ENCODE assay signal across 8 cellular contexts in genomic region chr22:30591588-30592359, GRCh38. TPM values are rescaled to one million over a fixed set of nuclear protein-coding genes. Genes with fewer than 3 reads are reported as not detected.
A peak's percentile ranks its signal among the peaks of the same experiment; 100 is the strongest.
DNase-seq lines count a peak whose midpoint lies in the region; ATAC-seq, FAIRE-seq and TF ChIP-seq lines count a peak whose summit lies in the region.

PES1 (minus strand) TSS chr22:30591910; CDS start chr22:30591833, 77 bp downstream.

- peaks cover 12% of the 10 kb centered on the region for H3K27me3 Mint-ChIP-seq in activated T-helper 2 cell treated with anti-CD3 and anti-CD28 coated beads, Interferon-gamma antibody, Interleukin-2, Interleukin-4, amounts not matched to agents 10 μg/mL and 5 μg/mL and 100 μg/mL, durations not matched to agents 14 hours and 24 hours and 36 hours (ENCODE audit: low read depth)
- H3K27me3 Mint-ChIP-seq in naive thymus-derived CD8-positive, alpha-beta T cell = peaks cover 0 to 7% (median 0%) of the 10 kb centered on the region in 5 donors

- no peaks in the 10 kb centered on the region for H3K9me3 ChIP-seq in Loucy (ENCODE audit: insufficient read depth, low read depth, low read length)
- no peaks in the 10 kb centered on the region for H3K9me3 ChIP-seq in RWPE2 (ENCODE audit: severe bottlenecking)

- H3K27me3 ChIP-seq in Loucy (ENCODE audit: insufficient read depth, low read length, poor library complexity, severe bottlenecking) = no peaks in the 10 kb centered on the region
- no peaks in the 10 kb centered on the region for H3K27me3 ChIP-seq in RWPE2 (ENCODE audit: insufficient read depth, poor library complexity, severe bottlenecking)

- H3K4me1 ChIP-seq in Loucy (ENCODE audit: insufficient read depth, low read length, poor library complexity, severe bottlenecking) (peaks cover 17% of the 10 kb centered on the region), RWPE2 (ENCODE audit: insufficient read depth, poor library complexity, severe bottlenecking) (peaks cover 10% of the 10 kb centered on the region)

- POLR2A ChIA-PET in naive thymus-derived CD8-positive, alpha-beta T cell (lab: Charles Lee) = interaction anchor here (0.5 to 1.9 kb wide), 13 partner anchors 15 to 1316 kb away, joined by 3 to 7 read pairs (median 3); partner anchors contain the start of genes SLC35E4, TBC1D10A, TUG1 and UQCR10

- peak within 1 kb of the TSS; percentile 88 for H3K4me3 ChIP-seq in Loucy (ENCODE audit: low read length, poor library complexity, severe bottlenecking)
- H3K4me3 ChIP-seq in RWPE2 (ENCODE audit: severe bottlenecking) = peak within 1 kb of the TSS; percentile 53

- TF ChIP-seq CTCF in Loucy (conservative IDR thresholded peaks at IDR 0.05; ENCODE audit: low read length) = no peak
- TF ChIP-seq CTCF in RWPE2 (IDR thresholded peaks at IDR 0.05; ENCODE audit: poor library complexity, severe bottlenecking) = no peak

- intact Hi-C loops in activated T-helper 2 cell treated with anti-CD3 and anti-CD28 coated beads, Interferon-gamma antibody, Interleukin-2, Interleukin-4, amounts not matched to agents 10 μg/mL and 5 μg/mL and 100 μg/mL, durations not matched to agents 14 hours and 24 hours and 36 hours (cut with micrococcal nuclease) = loop anchor here (1.0 to 5.0 kb wide), 2 partner anchors 16 to 169 kb away; partner anchors contain the start of gene TCN2

- peak; percentile 99 for DNase-seq in ELF-1 (ENCODE audit: low read depth, low spot score)
- peak; percentile 83 for DNase-seq in H54 (ENCODE audit: insufficient read length, low spot score)
- DNase-seq in RWPE2 (ENCODE audit: low spot score) = peak; percentile 95
- peak; percentile 93 for DNase-seq in activated T-helper 2 cell treated with anti-CD3 and anti-CD28 coated beads, Interferon-gamma antibody, Interleukin-2, Interleukin-4, amounts not matched to agents 10 μg/mL and 5 μg/mL and 100 μg/mL, durations not matched to agents 14 hours and 24 hours and 36 hours (ENCODE audit: low spot score)
- DNase-seq in fibroblast of peridontal ligament (ENCODE audit: extremely low read depth) = peak; percentile 99
- DNase-seq in naive thymus-derived CD8-positive, alpha-beta T cell = peak; percentile 84 to 98 (median 96)
- DNase-seq in stimulated activated naive CD4-positive, alpha-beta T cell (lab: John Stamatoyannopoulos, UW) = peak; percentile 89 to 99 (median 95)

- peaks cover 26% of the 10 kb centered on the region for H3K79me2 ChIP-seq in Loucy (ENCODE audit: insufficient read depth, low read length)

- no peaks in the 10 kb centered on the region for H3F3A ChIP-seq in Loucy (ENCODE audit: low read depth)

- peak within 1 kb of the TSS; percentile 87 for H3K9ac ChIP-seq in Loucy (ENCODE audit: low read depth, low read length, poor library complexity, severe bottlenecking)

- peak within 1 kb of the TSS; percentile 67; the same call in 1 of the 2 replicates for H2AFZ ChIP-seq in Loucy (ENCODE audit: low read length)

- H3K27ac ChIP-seq in RWPE2 (ENCODE audit: poor library complexity, severe bottlenecking) = peak within 1 kb of the TSS; percentile 44

- H4K20me1 ChIP-seq in Loucy (ENCODE audit: insufficient read depth, low read length, poor library complexity, severe bottlenecking) = no peaks in the 10 kb centered on the region

- H3K4me2 ChIP-seq in Loucy (ENCODE audit: low read depth, low read length, poor library complexity, severe bottlenecking) = peak within 1 kb of the TSS; percentile 92

- H3K36me3 ChIP-seq in Loucy (ENCODE audit: insufficient read depth, low read length) = peaks cover 16% of the 10 kb centered on the region; the same call in 1 of the 2 replicates
- peaks cover 37% of the 10 kb centered on the region for H3K36me3 ChIP-seq in RWPE2 (ENCODE audit: low read depth)

- peak; percentile 99 for ATAC-seq in RWPE2 (ENCODE audit: low read depth)
- ATAC-seq in naive thymus-derived CD8-positive, alpha-beta T cell = peak; percentile 96 to 98

- peak; percentile 26; the same call in 1 of the 2 replicates for TF ChIP-seq POLR2A in H54 (IDR thresholded peaks at IDR 0.05; ENCODE audit: low read depth, low read length)

- no peak within 1 kb of the TSS for H3K27ac Mint-ChIP-seq in activated T-helper 2 cell treated with anti-CD3 and anti-CD28 coated beads, Interferon-gamma antibody, Interleukin-2, Interleukin-4, amounts not matched to agents 10 μg/mL and 5 μg/mL and 100 μg/mL, durations not matched to agents 14 hours and 24 hours and 36 hours
- H3K27ac Mint-ChIP-seq in naive thymus-derived CD8-positive, alpha-beta T cell = no peak within 1 kb of the TSS

- peaks cover 26% of the 10 kb centered on the region for H3K36me3 Mint-ChIP-seq in activated T-helper 2 cell treated with anti-CD3 and anti-CD28 coated beads, Interferon-gamma antibody, Interleukin-2, Interleukin-4, amounts not matched to agents 10 μg/mL and 5 μg/mL and 100 μg/mL, durations not matched to agents 14 hours and 24 hours and 36 hours (ENCODE audit: low read depth)
- H3K36me3 Mint-ChIP-seq in naive thymus-derived CD8-positive, alpha-beta T cell = peaks cover 0 to 33% (median 10%) of the 10 kb centered on the region in 3 donors

- peak; percentile 81 for FAIRE-seq in H54 (lab: Jason Lieb, UNC)

- H3K4me1 Mint-ChIP-seq in activated T-helper 2 cell treated with anti-CD3 and anti-CD28 coated beads, Interferon-gamma antibody, Interleukin-2, Interleukin-4, amounts not matched to agents 10 μg/mL and 5 μg/mL and 100 μg/mL, durations not matched to agents 14 hours and 24 hours and 36 hours (ENCODE audit: low read depth) = peaks cover 14% of the 10 kb centered on the region
- H3K4me1 Mint-ChIP-seq in naive thymus-derived CD8-positive, alpha-beta T cell = peaks cover 0 to 10% (median 1%) of the 10 kb centered on the region in 4 donors

- no peaks in the 10 kb centered on the region for H3K9me2 ChIP-seq in Loucy (replicated peaks; ENCODE audit: low read depth, low read length)

- H3K9me3 Mint-ChIP-seq in activated T-helper 2 cell treated with anti-CD3 and anti-CD28 coated beads, Interferon-gamma antibody, Interleukin-2, Interleukin-4, amounts not matched to agents 10 μg/mL and 5 μg/mL and 100 μg/mL, durations not matched to agents 14 hours and 24 hours and 36 hours = no peaks in the 10 kb centered on the region
- no peaks in the 10 kb centered on the region for H3K9me3 Mint-ChIP-seq in naive thymus-derived CD8-positive, alpha-beta T cell

- H3K4me3 Mint-ChIP-seq in activated T-helper 2 cell treated with anti-CD3 and anti-CD28 coated beads, Interferon-gamma antibody, Interleukin-2, Interleukin-4, amounts not matched to agents 10 μg/mL and 5 μg/mL and 100 μg/mL, durations not matched to agents 14 hours and 24 hours and 36 hours (ENCODE audit: low read depth) = no peak within 1 kb of the TSS
- no peak within 1 kb of the TSS for H3K4me3 Mint-ChIP-seq in naive thymus-derived CD8-positive, alpha-beta T cell

RNA-seq across cellular contexts. Expression of gene PES1, which starts in this region (rescaled TPM):
- 129 and 132 TPM in 2 replicates for total RNA-seq in activated T-helper 2 cell treated with anti-CD3 and anti-CD28 coated beads, Interferon-gamma antibody, Interleukin-2, Interleukin-4, amounts not matched to agents 10 μg/mL and 5 μg/mL and 100 μg/mL, durations not matched to agents 14 hours and 24 hours and 36 hours
- total RNA-seq in naive thymus-derived CD8-positive, alpha-beta T cell = 10 to 100 TPM; 60.4 to 70.2 TPM
- polyA plus RNA-seq in naive thymus-derived CD8-positive, alpha-beta T cell = 10 to 100 TPM; 34.0 to 57.8 (median 34.3) TPM

Comparison
In these comparisons a context has a peak if more than half of its experiments do, and no peak if none do; other contexts are left out.
1. Peak in every context shown above with its lines: DNase-seq, ATAC-seq, H3K4me3 ChIP-seq and H3K27ac ChIP-seq.